Comparison of ENCODE assay signal across 1 cellular context in genomic region chr3:123586131-123586530, GRCh38.
TF ChIP-seq lines count a peak whose summit lies in the region.

No MANE protein-coding gene starts in this region.

TF ChIP-seq in HEK293, 187 proteins besides CTCF, POLR2A, EP300 and RAD21 (continued from another document and continues in another):
- TF ChIP-seq PRDM10 (tag by site-specific recombination; IDR thresholded peaks at IDR 0.05), result peak; percentile 63
- TF ChIP-seq ATF2 (tag by site-specific recombination; IDR thresholded peaks at IDR 0.05; ENCODE audit: low read depth), result no peak
- TF ChIP-seq ZIC2 (tag by site-specific recombination; IDR thresholded peaks at IDR 0.05), result peak; percentile 76
- TF ChIP-seq ZBTB44 (tag by site-specific recombination; IDR thresholded peaks at IDR 0.05), result no peak
- no peak for TF ChIP-seq KLF9 (tag by site-specific recombination; IDR thresholded peaks at IDR 0.05; ENCODE audit: low read depth)
- no peak for TF ChIP-seq ZNF558 (tag by site-specific recombination; IDR thresholded peaks at IDR 0.05)
- TF ChIP-seq ZNF121 (tag by site-specific recombination; IDR thresholded peaks at IDR 0.05), result no peak
- TF ChIP-seq BCL11A (tag by site-specific recombination; IDR thresholded peaks at IDR 0.05; ENCODE audit: low read depth), result no peak
- TF ChIP-seq ZNF311 (tag by site-specific recombination; IDR thresholded peaks at IDR 0.05; ENCODE audit: borderline replicate concordance), result no peak
- TF ChIP-seq ZNF2 (tag by site-specific recombination; IDR thresholded peaks at IDR 0.05), result no peak
- no peak for TF ChIP-seq ZNF785 (tag by site-specific recombination; IDR thresholded peaks at IDR 0.05)
- TF ChIP-seq SP7 (tag by site-specific recombination; IDR thresholded peaks at IDR 0.05), result no peak
- TF ChIP-seq EGR2 (tag by site-specific recombination; IDR thresholded peaks at IDR 0.05; ENCODE audit: low read depth), result no peak
- TF ChIP-seq ZNF837 (tag by site-specific recombination; IDR thresholded peaks at IDR 0.05), result no peak
- TF ChIP-seq ZNF791 (tag by site-specific recombination; IDR thresholded peaks at IDR 0.05), result no peak
- no peak for TF ChIP-seq ZNF433 (tag by site-specific recombination; IDR thresholded peaks at IDR 0.05; ENCODE audit: low read depth)
- TF ChIP-seq ZNF692 (tag by site-specific recombination; IDR thresholded peaks at IDR 0.05), result peak; percentile 22; the same call in 1 of the 2 replicates
- TF ChIP-seq ZBTB20 (tag by site-specific recombination; IDR thresholded peaks at IDR 0.05), result peak; percentile 73
- peak; percentile 55; the same call in 1 of the 2 replicates for TF ChIP-seq ZBTB17 (tag by site-specific recombination; IDR thresholded peaks at IDR 0.05)
- peak; percentile 80 for TF ChIP-seq IKZF3 (tag by site-specific recombination; IDR thresholded peaks at IDR 0.05)
- TF ChIP-seq TRIM28 (IDR thresholded peaks at IDR 0.05; ENCODE audit: borderline replicate concordance, low read length), result peak; percentile 25; the same call in 1 of the 2 replicates
- TF ChIP-seq ZNF658 (tag by site-specific recombination; IDR thresholded peaks at IDR 0.05), result no peak
- TF ChIP-seq ZNF404 (tag by site-specific recombination; IDR thresholded peaks at IDR 0.05), result no peak
- no peak for TF ChIP-seq ZNF704 (tag by site-specific recombination; IDR thresholded peaks at IDR 0.05)
- TF ChIP-seq ZNF510 (tag by site-specific recombination; IDR thresholded peaks at IDR 0.05; ENCODE audit: insufficient replicate concordance), result no peak
- no peak for TF ChIP-seq ZNF23 (tag by site-specific recombination; IDR thresholded peaks at IDR 0.05; ENCODE audit: borderline replicate concordance)
- no peak for TF ChIP-seq BCL6B (tag by site-specific recombination; IDR thresholded peaks at IDR 0.05)
- TF ChIP-seq ZNF18 (tag by site-specific recombination; IDR thresholded peaks at IDR 0.05), result no peak
- no peak for TF ChIP-seq ZNF571 (tag by site-specific recombination; IDR thresholded peaks at IDR 0.05)
- TF ChIP-seq HOXC10 (CRISPR knock-in tag; IDR thresholded peaks at IDR 0.05), result no peak
- no peak for TF ChIP-seq SALL2 (tag by site-specific recombination; IDR thresholded peaks at IDR 0.05; ENCODE audit: borderline replicate concordance)
- no peak for TF ChIP-seq ZNF223 (tag by site-specific recombination; IDR thresholded peaks at IDR 0.05)
- TF ChIP-seq KLF17 (tag by site-specific recombination; IDR thresholded peaks at IDR 0.05), result no peak
- no peak for TF ChIP-seq ZNF664 (tag by site-specific recombination; IDR thresholded peaks at IDR 0.05)
- no peak for TF ChIP-seq GLI2 (tag by site-specific recombination; IDR thresholded peaks at IDR 0.05; ENCODE audit: borderline replicate concordance, low read depth)
- TF ChIP-seq SETDB1 (IDR thresholded peaks at IDR 0.05; ENCODE audit: insufficient read length, low read length), result no peak
- no peak for TF ChIP-seq BCL11B (tag by site-specific recombination; IDR thresholded peaks at IDR 0.05; ENCODE audit: low read depth)
- no peak for TF ChIP-seq PRDM1 (tag by site-specific recombination; IDR thresholded peaks at IDR 0.05)
- no peak for TF ChIP-seq ZFP3 (tag by site-specific recombination; IDR thresholded peaks at IDR 0.05; ENCODE audit: low read depth)
- TF ChIP-seq ZNF16 (tag by site-specific recombination; IDR thresholded peaks at IDR 0.05; ENCODE audit: low read depth), result no peak
- TF ChIP-seq ZXDB (tag by site-specific recombination; IDR thresholded peaks at IDR 0.05), result 0 out of 2 replicates have a peak, but pooled peaks have one; percentile 44
- TF ChIP-seq ZNF248 (tag by site-specific recombination; IDR thresholded peaks at IDR 0.05), result no peak
- TF ChIP-seq ZBTB11 (tag by site-specific recombination; conservative IDR thresholded peaks at IDR 0.05; ENCODE audit: low read depth), result no peak; the same call in 1 of the 2 replicates
- TF ChIP-seq ZNF155 (tag by site-specific recombination; IDR thresholded peaks at IDR 0.05), result no peak
- TF ChIP-seq ZNF350 (tag by site-specific recombination; IDR thresholded peaks at IDR 0.05), result no peak
- no peak for TF ChIP-seq ZNF561 (tag by site-specific recombination; IDR thresholded peaks at IDR 0.05; ENCODE audit: borderline replicate concordance)
- TF ChIP-seq ZBTB48 (tag by site-specific recombination; IDR thresholded peaks at IDR 0.05), result peak; percentile 97
- peak; percentile 38 for TF ChIP-seq FEZF1 (tag by site-specific recombination; IDR thresholded peaks at IDR 0.05)
- TF ChIP-seq ZNF600 (tag by site-specific recombination; IDR thresholded peaks at IDR 0.05), result no peak
- peak; percentile 61; the same call in 1 of the 2 replicates for TF ChIP-seq ZNF423 (tag by site-specific recombination; IDR thresholded peaks at IDR 0.05)
- TF ChIP-seq SP2 (tag by site-specific recombination; IDR thresholded peaks at IDR 0.05), result peak; percentile 44
- TF ChIP-seq ZNF776 (tag by site-specific recombination; IDR thresholded peaks at IDR 0.05; ENCODE audit: borderline replicate concordance), result no peak
